13 cellular contexts compared by ENCODE assay signal in genomic region chr17:21707131-21707530, GRCh38. TPM values are rescaled to one million over a fixed set of nuclear protein-coding genes. Genes with fewer than 3 reads are reported as not detected.
DNase-seq lines count a peak whose midpoint lies in the region; TF ChIP-seq lines count a peak whose summit lies in the region.
"Not testable (repeated sequence)": the region's sequence is repeated elsewhere in the genome, so short reads cannot be mapped to it uniquely, and the experiment has no call there.
"Had no signal": no experiment of that assay in that cellular context is flagged by ENCODE, and none has a peak within 500 bp of the region (broad histone marks: within the 10 kb centered on the region; RNA-seq: fewer than 3 reads in every experiment).

No MANE protein-coding gene starts in this region.

- H3K27me3 Mint-ChIP-seq in osteocyte (ENCODE audit: unreplicated experiment): not testable (repeated sequence)

- H3K27ac Mint-ChIP-seq in osteocyte (ENCODE audit: unreplicated experiment): not testable (repeated sequence)

- H3K36me3 ChIP-seq in sigmoid colon: not testable (repeated sequence)

- WGBS in sigmoid colon, 2 donors: 81% methylated on average over 6 of the region's 7 CpGs

- H3K27me3 ChIP-seq in sigmoid colon: not testable (repeated sequence)

- intact Hi-C loops in cardiac septum (cut with DNase I); sigmoid colon (cut with DNase I): not testable (repeated sequence)

- TF ChIP-seq POLR2A in sigmoid colon (IDR thresholded peaks at IDR 0.05): not testable (repeated sequence)

- H3K9me3 ChIP-seq in sigmoid colon: not testable (repeated sequence)

- TF ChIP-seq EP300 in sigmoid colon (IDR thresholded peaks at IDR 0.05): not testable (repeated sequence)

- not testable (repeated sequence) for H3K36me3 Mint-ChIP-seq in osteocyte (ENCODE audit: unreplicated experiment)

- peaks cover 16% of the 10 kb centered on the region for H3K9me3 Mint-ChIP-seq in osteocyte (ENCODE audit: unreplicated experiment)

- H3K4me3 Mint-ChIP-seq in osteocyte (ENCODE audit: unreplicated experiment): not testable (repeated sequence)

- H3K4me3 ChIP-seq in sigmoid colon: not testable (repeated sequence)

- peak; percentile 57 for DNase-seq in cardiac septum (ENCODE audit: low spot score)
- DNase-seq in mesenteric fat pad (ENCODE audit: low spot score): peak; percentile 88
- DNase-seq in osteocyte (ENCODE audit: extremely low spot score, unreplicated experiment): peak; percentile 84
- peak; percentile 42 for DNase-seq in sigmoid colon

- not testable (repeated sequence) for H3K27ac ChIP-seq in sigmoid colon

- not testable (repeated sequence) for H3K4me1 Mint-ChIP-seq in osteocyte (ENCODE audit: unreplicated experiment)

- H3K4me1 ChIP-seq in sigmoid colon: not testable (repeated sequence)

- TF ChIP-seq CTCF in osteocyte (IDR thresholded peaks at IDR 0.05); sigmoid colon (IDR thresholded peaks at IDR 0.05): not testable (repeated sequence)

RNA-seq across cellular contexts. Expression of gene KCNJ18, which starts 14.8 kb away (rescaled TPM):
- total RNA-seq in cardiac septum (not detected), mesenteric fat pad (not detected), osteocyte (not detected in 2 replicates), sigmoid colon (under 1 TPM in 1 of 4 donors, not detected in 3; 0.54 TPM)
- not detected for polyA plus RNA-seq in sigmoid colon
- total RNA-seq: A673; CD4-positive, alpha-beta memory T cell; CD4-positive, CD25-positive, alpha-beta regulatory T cell; CD8-positive, alpha-beta memory T cell; Daoy; G401; GM12878 had no signal
- polyA plus RNA-seq: AG04450; CD14-positive monocyte; CD4-positive, alpha-beta memory T cell; CD4-positive, CD25-positive, alpha-beta regulatory T cell; CD8-positive, alpha-beta memory T cell; GM12878 had no signal
